8 cellular contexts compared by ENCODE assay signal in genomic region chr19:13861392-13861713, GRCh38. TPM values are rescaled to one million over a fixed set of nuclear protein-coding genes. Genes with fewer than 3 reads are reported as not detected.
DNase-seq lines count a peak whose midpoint lies in the region; ATAC-seq and TF ChIP-seq lines count a peak whose summit lies in the region.

No MANE protein-coding gene starts in this region.

- POLR2A ChIA-PET in PC-9 (lab: Charles Lee; ENCODE audit: unreplicated experiment) = interaction anchor here (0.5 to 2.0 kb wide), 10 partner anchors 9 to 275 kb away, joined by 3 to 39 read pairs (median 6); partner anchors contain the start of genes ASF1B and ZSWIM4

- no peak overlapping the region for H2AFZ ChIP-seq in PC-9

- H3K4me2 ChIP-seq in BLaER1 = peak overlapping the region; percentile 90
- H3K4me2 ChIP-seq in PC-9 = peak overlapping the region; percentile 99
- H3K4me2 ChIP-seq in skeletal muscle satellite cell (ENCODE audit: low read length) = peak overlapping the region; percentile 90

- H3K4me3 ChIP-seq in BLaER1 = peak overlapping the region; percentile 59; the same call in 1 of the 2 replicates
- H3K4me3 ChIP-seq in PC-9 = peak overlapping the region; percentile 64; the same call in 1 of the 2 replicates
- H3K4me3 ChIP-seq in fibroblast of mammary gland (ENCODE audit: control insufficient read depth, low read depth, low read length) = peak overlapping the region; percentile 54
- peak overlapping the region; percentile 68 for H3K4me3 ChIP-seq in skeletal muscle satellite cell (ENCODE audit: low read length)

- H3K27me3 ChIP-seq in BLaER1 (peaks cover 40% of the 10 kb centered on the region), PC-9 (ENCODE audit: insufficient read depth, low read depth) (no peaks in the 10 kb centered on the region), skeletal muscle satellite cell (ENCODE audit: control insufficient read depth, insufficient read depth, low read length) (no peaks in the 10 kb centered on the region)

- H3K36me3 ChIP-seq in BLaER1 (no peaks in the 10 kb centered on the region), PC-9 (ENCODE audit: low read depth) (no peaks in the 10 kb centered on the region), skeletal muscle satellite cell (ENCODE audit: insufficient read depth, low read length) (no peaks in the 10 kb centered on the region)

- ATAC-seq in GM21381 (IDR thresholded peaks at IDR 0.05; ENCODE audit: unreplicated experiment) (peak; percentile 19), GM18519 (IDR thresholded peaks at IDR 0.05; ENCODE audit: low FRiP score, unreplicated experiment) (no peak)

- TF ChIP-seq CTCF in PC-9 (conservative IDR thresholded peaks at IDR 0.05) = no peak
- no peak for TF ChIP-seq CTCF in fibroblast of mammary gland (conservative IDR thresholded peaks at IDR 0.05; ENCODE audit: control insufficient read depth, insufficient read depth, low read depth, low read length)

- H3F3A ChIP-seq in PC-9 (ENCODE audit: insufficient read depth, low read depth) = peaks cover 74% of the 10 kb centered on the region

- H4K20me1 ChIP-seq in BLaER1 = no peaks in the 10 kb centered on the region
- H4K20me1 ChIP-seq in PC-9 (ENCODE audit: insufficient read depth) = no peaks in the 10 kb centered on the region

- no peaks in the 10 kb centered on the region for H3K79me2 ChIP-seq in PC-9 (ENCODE audit: low read depth)

- DNase-seq in PC-9 = peak in 1 of 2 experiments; percentile 35
- DNase-seq in fibroblast of mammary gland (ENCODE audit: low read depth) = no peak
- DNase-seq in A172 (ENCODE audit: low spot score) = no peak
- no peak for DNase-seq in Ammon's horn (ENCODE audit: low spot score)

- CTCF ChIA-PET in PC-9 (lab: Charles Lee) = no interaction called here

- no peak overlapping the region for H3K27ac ChIP-seq in BLaER1
- H3K27ac ChIP-seq in PC-9 = peak overlapping the region; percentile 88

- intact Hi-C loops in PC-9 (cut with micrococcal nuclease; ENCODE audit: unreplicated experiment) = loop anchor here (5.0 kb wide), 1 partner anchor 129 kb away; no protein-coding TSS in a partner anchor

- BruUV-seq in PC-9 (replicated peaks; lab: Mats Ljungman, UMichigan) = TSS peak; percentile 68

- H3K9me3 ChIP-seq in BLaER1 = no peaks in the 10 kb centered on the region
- no peaks in the 10 kb centered on the region for H3K9me3 ChIP-seq in PC-9 (ENCODE audit: insufficient read depth, low read depth)
- no peaks in the 10 kb centered on the region for H3K9me3 ChIP-seq in skeletal muscle satellite cell (replicated peaks; ENCODE audit: low read length)

- H3K4me1 ChIP-seq in BLaER1 (peaks cover 31% of the 10 kb centered on the region), PC-9 (replicated peaks; ENCODE audit: insufficient read depth) (peaks cover 23% of the 10 kb centered on the region), skeletal muscle satellite cell (ENCODE audit: control insufficient read depth, insufficient read depth, low read length) (peaks cover 29% of the 10 kb centered on the region)

- H3K9ac ChIP-seq in BLaER1 = 0 out of 2 replicates have a peak overlapping the region, but pooled peaks have one; percentile 51
- H3K9ac ChIP-seq in skeletal muscle satellite cell (ENCODE audit: low read depth, low read length) = peak overlapping the region; percentile 91

- H3K9me2 ChIP-seq in PC-9 (ENCODE audit: insufficient read depth) = no peaks in the 10 kb centered on the region

RNA-seq across cellular contexts. Expression of gene NANOS3, which starts 15.6 kb away (rescaled TPM):
- 1.7 and 2.1 TPM in 2 replicates for total RNA-seq in PC-9 (2021)
- total RNA-seq in skeletal muscle satellite cell (2012; rRNA removed) = not detected in 2 replicates
- not detected in 2 replicates for total RNA-seq in A172 (2014; rRNA removed; shearing (Covaris generic))

RNA-seq across cellular contexts. Expression of gene BRME1, which starts 44.6 kb away (rescaled TPM):
- total RNA-seq in PC-9 (2021) = 13.7 and 13.9 TPM in 2 replicates
- under 0.01 and 0.22 TPM in 2 replicates for total RNA-seq in skeletal muscle satellite cell (2012; rRNA removed)
- total RNA-seq in A172 (2014; rRNA removed; shearing (Covaris generic)) = 0.48 and 3.0 TPM in 2 replicates

RNA-seq across cellular contexts. Expression of gene CC2D1A, which starts 44.6 kb away (rescaled TPM):
- total RNA-seq in PC-9 (2021) = 55.1 and 55.8 TPM in 2 replicates
- 9.0 and 12.7 TPM in 2 replicates for total RNA-seq in skeletal muscle satellite cell (2012; rRNA removed)
- 29.7 and 30.8 TPM in 2 replicates for total RNA-seq in A172 (2014; rRNA removed; shearing (Covaris generic))
